8 cellular contexts compared by ENCODE assay signal in genomic region chr16:48383877-48384304, GRCh38. TPM values are rescaled to one million over a fixed set of nuclear protein-coding genes. Genes with fewer than 3 reads are reported as not detected.
A peak's percentile ranks its signal among the peaks of the same experiment; 100 is the strongest.
DNase-seq lines count a peak whose midpoint lies in the region; ATAC-seq lines count a peak whose summit lies in the region.

No MANE protein-coding gene starts in this region.

- H3K36me3 Mint-ChIP-seq in activated T-cell treated with anti-CD3 and anti-CD28 coated beads, Interleukin-2, amount 50 U/mL, for 4 hours (ENCODE audit: insufficient read depth), result no peaks in the 10 kb centered on the region

- H3K9me3 Mint-ChIP-seq in activated T-cell treated with anti-CD3 and anti-CD28 coated beads, Interleukin-2, amount 50 U/mL, for 4 hours, result no peaks in the 10 kb centered on the region

- DNase-seq in activated T-cell treated with anti-CD3 and anti-CD28 coated beads, Interleukin-2, amount 50 U/mL, for 4 hours, result no peak
- no peak for DNase-seq in activated T-cell treated with anti-CD3 and anti-CD28 coated beads for 4 hours
- peak; percentile 43 for DNase-seq in SK-MEL-5 (ENCODE audit: low read depth, low spot score)
- no peak for DNase-seq in effector memory CD4-positive, alpha-beta T cell
- DNase-seq in inferior parietal cortex (ENCODE audit: extremely low spot score), result no peak

- no peaks in the 10 kb centered on the region for H3K9me3 ChIP-seq in effector memory CD4-positive, alpha-beta T cell (ENCODE audit: control insufficient read depth, low read length)
- H3K9me3 ChIP-seq in muscle layer of duodenum (ENCODE audit: control insufficient read depth in 1 of 2, low read length in 2 of 2), result no peaks in the 10 kb centered on the region

- H3K4me1 ChIP-seq in effector memory CD4-positive, alpha-beta T cell (ENCODE audit: control insufficient read depth, insufficient read depth, low read length, poor library complexity, severe bottlenecking), result peaks cover 9% of the 10 kb centered on the region
- peaks cover 8 to 22% of the 10 kb centered on the region in 2 donors for H3K4me1 ChIP-seq in muscle layer of duodenum (ENCODE audit: control insufficient read depth in 1 of 2, insufficient read depth in 2 of 2, low read length in 2 of 2)

- H3K27ac ChIP-seq in effector memory CD4-positive, alpha-beta T cell (ENCODE audit: insufficient read depth, low read length, poor library complexity, severe bottlenecking), result no peak overlapping the region
- peak overlapping the region; percentile 87 for H3K27ac ChIP-seq in muscle layer of duodenum (ENCODE audit: low read length)

- H3K27me3 ChIP-seq in effector memory CD4-positive, alpha-beta T cell (replicated peaks; ENCODE audit: control insufficient read depth, insufficient read depth, low read length, poor library complexity, severe bottlenecking), result no peaks in the 10 kb centered on the region
- no peaks in the 10 kb centered on the region for H3K27me3 ChIP-seq in muscle layer of duodenum (ENCODE audit: low read depth, low read length)

- peak overlapping the region; percentile 94 for H3K4me3 Mint-ChIP-seq in activated T-cell treated with anti-CD3 and anti-CD28 coated beads, Interleukin-2, amount 50 U/mL, for 4 hours

- H3K36me3 ChIP-seq in effector memory CD4-positive, alpha-beta T cell (ENCODE audit: control insufficient read depth, insufficient read depth, low read length), result no peaks in the 10 kb centered on the region
- H3K36me3 ChIP-seq in muscle layer of duodenum (ENCODE audit: control insufficient read depth in 1 of 2, insufficient read depth in 2 of 2, low read length in 2 of 2), result peaks cover 0 to 11% of the 10 kb centered on the region in 2 donors

- peak overlapping the region; percentile 64 for H3K4me3 ChIP-seq in effector memory CD4-positive, alpha-beta T cell (ENCODE audit: insufficient read depth, low read depth, low read length, poor library complexity, severe bottlenecking)
- peak overlapping the region; percentile 76 to 86 for H3K4me3 ChIP-seq in muscle layer of duodenum (ENCODE audit: low read depth in 1 of 2, low read length in 2 of 2)

- peaks cover 36% of the 10 kb centered on the region for H3K4me1 Mint-ChIP-seq in activated T-cell treated with anti-CD3 and anti-CD28 coated beads, Interleukin-2, amount 50 U/mL, for 4 hours (ENCODE audit: low read depth)

- no peak for ATAC-seq in activated T-cell treated with anti-CD3 and anti-CD28 coated beads, Interleukin-2, amount 50 U/mL, for 4 hours
- ATAC-seq in HG03097 (IDR thresholded peaks at IDR 0.05; ENCODE audit: low FRiP score, unreplicated experiment) (no peak), GM21825 (IDR thresholded peaks at IDR 0.05; ENCODE audit: unreplicated experiment) (no peak)

- in situ Hi-C loops in SK-MEL-5 (cut with HindIII; ENCODE audit: low pct_unique_long_range_greater_than_20kb, low sequenced_read_pairs), result no loop called here

- H3K27me3 Mint-ChIP-seq in activated T-cell treated with anti-CD3 and anti-CD28 coated beads, Interleukin-2, amount 50 U/mL, for 4 hours (ENCODE audit: low read depth), result no peaks in the 10 kb centered on the region

RNA-seq across cellular contexts. Expression of gene SIAH1, which starts 1.3 kb away (rescaled TPM):
- total RNA-seq in activated T-cell treated with anti-CD3 and anti-CD28 coated beads, Interleukin-2, amount 50 U/mL, for 4 hours, result 10 to 100 TPM in 2 of 3 donors, 1 to 10 TPM in 1; 10.0 to 12.2 (median 10.4) TPM
- total RNA-seq in SK-MEL-5 (2014; rRNA removed; shearing (Covaris generic)), result 33.2 and 34.7 TPM in 2 replicates
- 24.2 and 28.1 TPM in 2 replicates for polyA plus RNA-seq in SK-MEL-5 (2015; cell fraction: cytosol; rRNA removed)
- polyA plus RNA-seq in SK-MEL-5 (2015; cell fraction: nucleus; rRNA removed), result 22.9 and 34.8 TPM in 2 replicates
